20 cellular contexts compared by ENCODE assay signal in the genomic region with DNA sequence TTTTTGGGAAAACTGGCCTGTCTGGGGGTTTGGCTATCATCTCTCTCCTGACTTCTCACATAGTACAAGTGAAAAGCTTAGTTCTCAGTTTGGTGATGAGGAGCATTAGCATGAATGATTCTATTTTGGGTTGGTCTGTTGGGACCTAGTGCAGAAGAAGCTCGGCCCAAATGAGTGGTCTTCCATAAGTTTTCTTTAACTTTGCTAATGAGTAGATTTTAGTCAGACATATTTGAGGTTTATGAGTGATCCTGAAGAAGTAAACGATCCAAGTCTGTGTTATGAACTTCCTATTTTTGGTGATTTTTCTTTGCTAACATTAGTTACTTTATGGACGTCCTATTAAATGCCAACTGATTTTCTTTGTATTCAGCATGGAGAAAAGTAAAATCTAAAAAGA.
DNase-seq lines count a peak whose midpoint lies in the region; TF ChIP-seq lines count a peak whose summit lies in the region.
"Had no signal": no experiment of that assay in that cellular context is flagged by ENCODE, and none has a peak within 500 bp of the region (broad histone marks: within the 10 kb centered on the region; RNA-seq: fewer than 3 reads in every experiment).

No MANE protein-coding gene starts in this region.

- H3K4me3 ChIP-seq in coronary artery (no peak overlapping the region), muscle layer of colon (ENCODE audit: low read depth in 1 of 2, low read length in 2 of 2) (no peak overlapping the region)
- H3K4me3 ChIP-seq: A549 had no signal

- H3K36me3 ChIP-seq in muscle layer of colon (ENCODE audit: insufficient read depth, low read length): no peaks in the 10 kb centered on the region

- TF ChIP-seq CTCF in coronary artery (IDR thresholded peaks at IDR 0.05): no peak

- H3K27me3 ChIP-seq in muscle layer of colon (ENCODE audit: control insufficient read depth in 1 of 2, insufficient read depth in 2 of 2, low read length in 2 of 2): no peaks in the 10 kb centered on the region

- H3K9ac ChIP-seq in muscle layer of colon (ENCODE audit: low read length): no peak overlapping the region
- H3K9ac ChIP-seq: KMS-11 had no signal

- peaks cover 58% of the 10 kb centered on the region for H3K4me1 ChIP-seq in muscle layer of colon (ENCODE audit: insufficient read depth, low read length)
- H3K4me1 ChIP-seq: A549 had no signal

- DNase-seq in ELR (ENCODE audit: low read depth) (peak; percentile 8), coronary artery (ENCODE audit: low spot score) (no peak), stromal cell of bone marrow (ENCODE audit: low read depth) (peak; percentile 70), hepatic stellate cell (ENCODE audit: low spot score) (no peak), middle frontal gyrus (ENCODE audit: extremely low spot score, low spot score) (no peak), NCI-H2029 treated with DMSO at 0.1 percent for 48 hours (lab: John Stamatoyannopoulos, UW) (no peak)
- DNase-seq in stimulated activated CD4-positive, alpha-beta T cell treated with anti-CD3 and anti-CD28 coated beads, Interleukin-2, amount 100 ng/mL, for 24 hours: no peak
- DNase-seq: Calu3; CD8-positive, alpha-beta T cell; DMS53; NCI-H1417; NCI-H187; NCI-H226; NCI-H524 treated with DMSO at 0.1 percent for 48 hours; PC-3; RPMI8226; SIG-M5 had no signal

- H3K9me3 ChIP-seq in muscle layer of colon (ENCODE audit: low read length): no peaks in the 10 kb centered on the region
- H3K9me3 ChIP-seq: A549 had no signal

- peak overlapping the region; percentile 84 to 92 for H3K27ac ChIP-seq in coronary artery
- peak overlapping the region; percentile 57 for H3K27ac ChIP-seq in muscle layer of colon (ENCODE audit: low read depth, low read length)
- H3K27ac ChIP-seq: A549, KMS-11 had no signal

Comparison
In these comparisons a context has a peak if more than half of its experiments do, and no peak if none do; other contexts are left out.
1. DNase-seq: peak in ELR (single experiment) and stromal cell of bone marrow (single experiment); none in coronary artery (single experiment), hepatic stellate cell (single experiment), middle frontal gyrus (single experiment), NCI-H2029 treated with DMSO at 0.1 percent for 48 hours (single experiment) and stimulated activated CD4-positive, alpha-beta T cell treated with anti-CD3 and anti-CD28 coated beads, Interleukin-2, amount 100 ng/mL, for 24 hours (0 of 2).